8 cellular contexts compared by ENCODE assay signal in genomic region chr9:105244996-105245719, GRCh38. TPM values are rescaled to one million over a fixed set of nuclear protein-coding genes. Genes with fewer than 3 reads are reported as not detected.
DNase-seq lines count a peak whose midpoint lies in the region; ATAC-seq and TF ChIP-seq lines count a peak whose summit lies in the region.

No MANE protein-coding gene starts in this region.

- no peak for TF ChIP-seq CTCF in GM12865 (IDR thresholded peaks at IDR 0.05; ENCODE audit: insufficient read depth, low read depth, low read length, missing control alignments)
- TF ChIP-seq CTCF in choroid plexus epithelial cell (conservative IDR thresholded peaks at IDR 0.05; ENCODE audit: low read depth, low read length), result peak; percentile 18

- peak; percentile 3 for ATAC-seq in HG02678 (IDR thresholded peaks at IDR 0.05; ENCODE audit: unreplicated experiment)
- ATAC-seq in left lobe of liver, result peak; percentile 52
- ATAC-seq in HG03565 (IDR thresholded peaks at IDR 0.05; ENCODE audit: unreplicated experiment), result no peak

- DNase-seq in GM12865 (ENCODE audit: low read depth), result peak; percentile 67
- DNase-seq in NCI-H1694 (lab: John Stamatoyannopoulos, UW), result peak; percentile 4
- DNase-seq in activated CD4-positive, alpha-beta T cell treated with anti-CD3 and anti-CD28 coated beads for 24 hours (ENCODE audit: low read depth in 2 of 2), result peak; percentile 9 to 10
- peak; percentile 41 for DNase-seq in choroid plexus epithelial cell (ENCODE audit: low read depth)
- peak; percentile 67 for DNase-seq in left lobe of liver (ENCODE audit: low spot score)
- DNase-seq in stimulated activated CD4-positive, alpha-beta T cell treated with anti-CD3 and anti-CD28 coated beads, Interleukin-2, amount 100 ng/mL, for 24 hours, result peak; percentile 38 to 40

- H3K4me3 ChIP-seq in GM12865 (ENCODE audit: low read depth, low read length), result peak overlapping the region; percentile 70
- H3K4me3 ChIP-seq in choroid plexus epithelial cell (ENCODE audit: low read depth, low read length), result peak overlapping the region; percentile 73

RNA-seq across cellular contexts. Expression of gene SLC44A1, which starts 0.7 kb away (rescaled TPM):
- 54.1 TPM for total RNA-seq in left lobe of liver

Comparison
In these comparisons a context has a peak if more than half of its experiments do, and no peak if none do; other contexts are left out.
1. DNase-seq: peak in every context shown above with its lines; median percentile 67 in GM12865; 67 in left lobe of liver; 41 in choroid plexus epithelial cell; 39 in stimulated activated CD4-positive, alpha-beta T cell treated with anti-CD3 and anti-CD28 coated beads, Interleukin-2, amount 100 ng/mL, for 24 hours; 10 in activated CD4-positive, alpha-beta T cell treated with anti-CD3 and anti-CD28 coated beads for 24 hours; 4 in NCI-H1694.